1 cellular context compared by ENCODE assay signal in genomic region chr6:32692019-32692418, GRCh38.
TF ChIP-seq lines count a peak whose summit lies in the region.

No MANE protein-coding gene starts in this region.

TF ChIP-seq in K562, 482 proteins besides CTCF, POLR2A, EP300 and RAD21 (continued from another document):
- TF ChIP-seq DEAF1 (CRISPR knock-in tag; IDR thresholded peaks at IDR 0.05): peak; percentile 34; the same call in 1 of the 2 replicates
